ENCODE assay signal across 22 cellular contexts in genomic region chr3:190010486-190010885, GRCh38.
DNase-seq lines count a peak whose midpoint lies in the region; ATAC-seq, FAIRE-seq and TF ChIP-seq lines count a peak whose summit lies in the region.
"Had no signal": no experiment of that assay in that cellular context is flagged by ENCODE, and none has a peak within 500 bp of the region (broad histone marks: within the 10 kb centered on the region; RNA-seq: fewer than 3 reads in every experiment).

No MANE protein-coding gene starts in this region.

- POLR2A ChIA-PET in A549 (lab: Yijun Ruan, JAX): no interaction called here
- POLR2A ChIA-PET in WTC11 (lab: Charles Lee): no interaction called here

- H2BK12ac ChIP-seq in H9 (ENCODE audit: insufficient read length, low read depth, low read length) (no peak overlapping the region), mesenchymal stem cell (ENCODE audit: low read length in 2 of 2) (no peak overlapping the region)

- no peak overlapping the region for H3K4me3 Mint-ChIP-seq in H9
- H3K4me3 Mint-ChIP-seq in WTC11: no peak overlapping the region
- H3K4me3 Mint-ChIP-seq: B cell, CD14-positive monocyte, T-cell had no signal

- CTCF ChIA-PET in A549 (lab: Yijun Ruan, JAX): interaction anchor here (0.7 kb wide), 1 partner anchor 612 kb away, joined by 3 read pairs; no protein-coding TSS in a partner anchor
- CTCF ChIA-PET in WTC11 (lab: Charles Lee): interaction anchor here (1.0 to 1.1 kb wide), 2 partner anchors 23 to 111 kb away, joined by 3 read pairs; partner anchors contain the start of gene P3H2

- ATAC-seq in A549: no peak
- ATAC-seq in WTC11: no peak
- ATAC-seq in heart right ventricle: no peak
- ATAC-seq in HG03280 (IDR thresholded peaks at IDR 0.05; ENCODE audit: unreplicated experiment): no peak
- ATAC-seq: K562, T-cell had no signal

- H4K5ac ChIP-seq in H9 (ENCODE audit: insufficient read length, low read depth, low read length): no peak overlapping the region

- H3K18ac ChIP-seq in H9 (ENCODE audit: insufficient read length, low read depth, low read length) (no peak overlapping the region), mesenchymal stem cell (ENCODE audit: low read depth in 1 of 2, low read length in 2 of 2) (peak overlapping the region in 1 of 2 experiments; percentile 73)

- TF ChIP-seq CTCF in A549 (IDR thresholded peaks at IDR 0.05) (no peak), H9 (conservative IDR thresholded peaks at IDR 0.05) (no peak), WTC11 (IDR thresholded peaks at IDR 0.05) (no peak), heart right ventricle (IDR thresholded peaks at IDR 0.05) (no peak), smooth muscle cell (IDR thresholded peaks at IDR 0.05; ENCODE audit: borderline replicate concordance, insufficient read depth, poor library complexity, severe bottlenecking) (no peak)

- H3K4me1 Mint-ChIP-seq in H9 (peaks cover 60 to 69% of the 10 kb centered on the region in 2 experiments), WTC11 (peaks cover 77% of the 10 kb centered on the region)
- H3K4me1 Mint-ChIP-seq: B cell, CD14-positive monocyte, T-cell had no signal

- H3K4ac ChIP-seq in H9 (ENCODE audit: low read depth, low read length): no peak overlapping the region
- peak overlapping the region in 1 of 2 experiments; percentile 32 for H3K4ac ChIP-seq in mesenchymal stem cell (ENCODE audit: low read depth in 1 of 2, low read length in 2 of 2)

- in situ Hi-C loops in HAP-1 (cut with MboI; ENCODE audit: low sequenced_read_pairs): no loop called here

- no peaks in the 10 kb centered on the region for H3K9me3 ChIP-seq in A549
- H3K9me3 ChIP-seq in H9 (ENCODE audit: control insufficient read depth, low read depth, low read length): no peaks in the 10 kb centered on the region
- H3K9me3 ChIP-seq in mesenchymal stem cell (ENCODE audit: control insufficient read depth, low read length): no peaks in the 10 kb centered on the region
- no peaks in the 10 kb centered on the region for H3K9me3 ChIP-seq in HAP-1
- no peaks in the 10 kb centered on the region for H3K9me3 ChIP-seq in heart right ventricle
- no peaks in the 10 kb centered on the region for H3K9me3 ChIP-seq in smooth muscle cell (replicated peaks; ENCODE audit: low read depth)
- H3K9me3 ChIP-seq: Peyer's patch, SJCRH30 had no signal

- H3K4me1 ChIP-seq in A549 (peaks cover 59% of the 10 kb centered on the region), H9 (ENCODE audit: insufficient read depth, low read length) (peaks cover 9% of the 10 kb centered on the region), mesenchymal stem cell (ENCODE audit: control insufficient read depth, insufficient read depth, low read depth, low read length) (peaks cover 5% of the 10 kb centered on the region), HAP-1 (no peaks in the 10 kb centered on the region), heart right ventricle (peaks cover 0 to 16% (median 0%) of the 10 kb centered on the region in 9 donors), smooth muscle cell (ENCODE audit: low read depth) (peaks cover 23% of the 10 kb centered on the region)
- H3K4me1 ChIP-seq: Peyer's patch had no signal

- no peak overlapping the region for H2BK20ac ChIP-seq in H9 (ENCODE audit: low read depth, low read length, poor library complexity, severe bottlenecking)

- no peak for TF ChIP-seq EP300 in A549 (IDR thresholded peaks at IDR 0.05)

- H3F3A ChIP-seq in smooth muscle cell (ENCODE audit: low read depth): peaks cover 17% of the 10 kb centered on the region

- H4K91ac ChIP-seq in H9 (ENCODE audit: insufficient read length, low read depth, low read length) (no peak overlapping the region), mesenchymal stem cell (ENCODE audit: low read length) (no peak overlapping the region)

- peak overlapping the region; percentile 27 to 73 (median 69); a peak in 6 of 7 replicates for H3K27ac Mint-ChIP-seq in H9
- peak overlapping the region; percentile 55 for H3K27ac Mint-ChIP-seq in WTC11
- H3K27ac Mint-ChIP-seq: B cell, CD14-positive monocyte, T-cell had no signal

- DNase-seq in A549 (ENCODE audit: low read depth in 1 of 2, low spot score in 1 of 2) (no peak), H9 (no peak), WTC11 (ENCODE audit: low spot score) (no peak), mesenchymal stem cell (no peak), HAP-1 (ENCODE audit: low spot score in 2 of 2) (no peak), heart right ventricle (no peak), smooth muscle cell (lab: John Stamatoyannopoulos, UW; ENCODE audit: unreplicated experiment) (no peak)
- DNase-seq: 8988T, EL, GF-D8, NCI-H1092 treated with DMSO at 0.1 percent for 48 hours, NCI-H146, NCI-H2029, NCI-H2227 treated with DMSO at 0.1 percent for 48 hours, NCI-H510A, Peyer's patch, SJCRH30, T-cell had no signal

- peak overlapping the region; percentile 92; the same call in 1 of the 3 replicates for H3K4me2 ChIP-seq in A549
- no peak overlapping the region for H3K4me2 ChIP-seq in H9 (ENCODE audit: insufficient read depth, insufficient read length, low read length)
- H3K4me2 ChIP-seq in mesenchymal stem cell (ENCODE audit: low read length, poor library complexity, severe bottlenecking): no peak overlapping the region
- H3K4me2 ChIP-seq in smooth muscle cell: no peak overlapping the region

- H2AK5ac ChIP-seq in H9 (ENCODE audit: insufficient read length, low read length) (no peak overlapping the region), mesenchymal stem cell (ENCODE audit: low read length, severe bottlenecking) (peak overlapping the region; percentile 92)

- TF ChIP-seq RAD21 in A549 (conservative IDR thresholded peaks at IDR 0.05 in 1 of 2, IDR thresholded peaks at IDR 0.05 in 1 of 2): no peak

- H3K56ac ChIP-seq in H9 (ENCODE audit: insufficient read length, low read depth, low read length): no peak overlapping the region

- H2BK15ac ChIP-seq in H9 (ENCODE audit: low read depth, low read length): no peak overlapping the region
- no peak overlapping the region for H2BK15ac ChIP-seq in mesenchymal stem cell (ENCODE audit: low read depth, poor library complexity, severe bottlenecking)

- H3K27ac ChIP-seq in A549: peak overlapping the region; percentile 87; a peak in 5 of 6 replicates
- no peak overlapping the region for H3K27ac ChIP-seq in H9 (ENCODE audit: insufficient read length, low read depth, low read length)
- peak overlapping the region; percentile 64 for H3K27ac ChIP-seq in mesenchymal stem cell (ENCODE audit: low read length, poor library complexity, severe bottlenecking)
- no peak overlapping the region for H3K27ac ChIP-seq in heart right ventricle
- no peak overlapping the region for H3K27ac ChIP-seq in smooth muscle cell (ENCODE audit: low read depth)
- H3K27ac ChIP-seq: Peyer's patch had no signal

- H3K4me3 ChIP-seq in A549: no peak overlapping the region
- H3K4me3 ChIP-seq in mesenchymal stem cell (ENCODE audit: insufficient read depth in 1 of 2, low read depth in 1 of 2, low read length in 2 of 2): no peak overlapping the region
- H3K4me3 ChIP-seq in HAP-1: no peak overlapping the region
- H3K4me3 ChIP-seq in heart right ventricle: no peak overlapping the region
- no peak overlapping the region for H3K4me3 ChIP-seq in smooth muscle cell
- H3K4me3 ChIP-seq: K562, Peyer's patch, SJCRH30 had no signal

- H3K79me2 ChIP-seq in H9 (ENCODE audit: insufficient read depth, low read length) (no peaks in the 10 kb centered on the region), smooth muscle cell (ENCODE audit: low read depth) (no peaks in the 10 kb centered on the region)

- intact Hi-C loops in heart right ventricle (cut with DNase I): loop anchor here in 1 of 10 donors (10.0 kb wide), 1 partner anchor 184 kb away; no protein-coding TSS in a partner anchor

- H2AFZ ChIP-seq in H9 (ENCODE audit: low read length) (no peak overlapping the region), mesenchymal stem cell (ENCODE audit: low read depth, low read length) (no peak overlapping the region), smooth muscle cell (ENCODE audit: low read depth) (no peak overlapping the region)

- H3K14ac ChIP-seq in H9 (ENCODE audit: insufficient read depth, low read length) (no peak overlapping the region), mesenchymal stem cell (ENCODE audit: low read length in 2 of 2) (no peak overlapping the region)

- H3K36me3 ChIP-seq in mesenchymal stem cell (ENCODE audit: control insufficient read depth in 1 of 2, insufficient read depth in 2 of 2, low read depth in 1 of 2, low read length in 2 of 2): no peaks in the 10 kb centered on the region
- no peaks in the 10 kb centered on the region for H3K36me3 ChIP-seq in HAP-1 (replicated peaks)
- no peaks in the 10 kb centered on the region for H3K36me3 ChIP-seq in heart right ventricle
- no peaks in the 10 kb centered on the region for H3K36me3 ChIP-seq in smooth muscle cell (ENCODE audit: low read depth)
- H3K36me3 ChIP-seq: Peyer's patch, SJCRH30 had no signal

- H3K9ac ChIP-seq in H9 (ENCODE audit: extremely low read depth, insufficient read length, low read length) (no peak overlapping the region), mesenchymal stem cell (ENCODE audit: low read length) (no peak overlapping the region), smooth muscle cell (ENCODE audit: low read depth) (no peak overlapping the region)

- TF ChIP-seq POLR2A in A549 (IDR thresholded peaks at IDR 0.05; ENCODE audit: low read length): no peak

- no peak for FAIRE-seq in A549 (lab: Jason Lieb, UNC)
- FAIRE-seq: K562 had no signal

- H2BK120ac ChIP-seq in H9 (ENCODE audit: low read depth, low read length, poor library complexity, severe bottlenecking) (no peak overlapping the region), mesenchymal stem cell (ENCODE audit: low read depth, low read length) (no peak overlapping the region)

- H3K23ac ChIP-seq in H9 (ENCODE audit: insufficient read length, low read depth, low read length) (no peak overlapping the region), mesenchymal stem cell (ENCODE audit: low read length in 2 of 2) (no peak overlapping the region)

- no peak overlapping the region for H4K8ac ChIP-seq in H9 (replicated peaks; ENCODE audit: insufficient read length, low read depth, low read length)
- H4K8ac ChIP-seq in mesenchymal stem cell (ENCODE audit: low read length): no peak overlapping the region

- H3K36me3 Mint-ChIP-seq in H9 (ENCODE audit: insufficient read depth in 1 of 3, low read depth in 3 of 3) (peaks cover 0 to 4% (median 0%) of the 10 kb centered on the region in 3 experiments; a peak in 1 of 7 replicates), WTC11 (no peaks in the 10 kb centered on the region)
- H3K36me3 Mint-ChIP-seq: CD14-positive monocyte, T-cell had no signal

- H3K27me3 Mint-ChIP-seq in H9 (ENCODE audit: low read depth) (no peaks in the 10 kb centered on the region), WTC11 (ENCODE audit: low read depth) (no peaks in the 10 kb centered on the region)

- H3K79me1 ChIP-seq in H9 (ENCODE audit: insufficient read depth, low read depth, low read length, poor library complexity, severe bottlenecking) (no peaks in the 10 kb centered on the region), mesenchymal stem cell (replicated peaks; ENCODE audit: low read length, poor library complexity, severe bottlenecking) (peaks cover 5% of the 10 kb centered on the region)

- 90% methylated on average over 2 of the region's 2 CpGs for WGBS in A549 (ENCODE audit: missing lambda C conversion rate)
- no CpG with 5 or more reads among the region's 2 CpGs for WGBS in H9 (ENCODE audit: extremely low coverage, insufficient read length, low lambda C conversion rate)
- WGBS in mesenchymal stem cell: 50% methylated on average over 1 of the region's 2 CpGs
- WGBS in heart right ventricle, 2 donors: 81 to 86% methylated on average over 2 of the region's 2 CpGs
- WGBS in smooth muscle cell (ENCODE audit: low lambda C conversion rate): 83% methylated on average over 2 of the region's 2 CpGs

- no peak overlapping the region for H3T11ph ChIP-seq in H9 (ENCODE audit: low read length)

- no peaks in the 10 kb centered on the region for H3K27me3 ChIP-seq in H9 (ENCODE audit: insufficient read depth, low read length)
- peaks cover 0 to 4% of the 10 kb centered on the region in 2 experiments for H3K27me3 ChIP-seq in mesenchymal stem cell (ENCODE audit: control insufficient read depth in 1 of 2, insufficient read depth in 1 of 2, low read length in 2 of 2)
- H3K27me3 ChIP-seq in HAP-1 (ENCODE audit: low read depth): no peaks in the 10 kb centered on the region
- H3K27me3 ChIP-seq in heart right ventricle: no peaks in the 10 kb centered on the region
- H3K27me3 ChIP-seq in smooth muscle cell (ENCODE audit: low read depth): no peaks in the 10 kb centered on the region
- H3K27me3 ChIP-seq: Peyer's patch, SJCRH30 had no signal

- H3K9me3 Mint-ChIP-seq in H9: no peaks in the 10 kb centered on the region
- H3K9me3 Mint-ChIP-seq in WTC11: no peaks in the 10 kb centered on the region
- H3K9me3 Mint-ChIP-seq: CD14-positive monocyte, T-cell had no signal

- H4K20me1 ChIP-seq in H9 (ENCODE audit: control insufficient read depth, insufficient read depth, insufficient read length) (no peaks in the 10 kb centered on the region), smooth muscle cell (ENCODE audit: low read depth) (peaks cover 4% of the 10 kb centered on the region)

- H2BK5ac ChIP-seq in H9 (ENCODE audit: insufficient read length, low read length) (no peak overlapping the region), mesenchymal stem cell (ENCODE audit: low read depth, low read length, poor library complexity, severe bottlenecking) (peak overlapping the region; percentile 35)

- no peaks in the 10 kb centered on the region for H3K23me2 ChIP-seq in H9 (ENCODE audit: insufficient read length, low read depth, low read length, poor library complexity, severe bottlenecking)

Comparison
In these comparisons a context has a peak if more than half of its experiments do, and no peak if none do; other contexts are left out.
1. H3K27ac ChIP-seq: peak in A549 (2 of 2) and mesenchymal stem cell (single experiment); none in H9 (single experiment), heart right ventricle (0 of 10) and smooth muscle cell (single experiment).